In genomic region chr1:9129391-9130041, GRCh38 we compare ENCODE assay signal across 1 cellular context.
TF ChIP-seq lines count a peak whose summit lies in the region.

No MANE protein-coding gene starts in this region.

TF ChIP-seq in HepG2, 621 proteins besides CTCF, POLR2A, EP300 and RAD21 (continued from another document and continues in another):
- no peak for TF ChIP-seq MYPOP (CRISPR knock-in tag; IDR thresholded peaks at IDR 0.05)
- TF ChIP-seq FOXA3 (CRISPR knock-in tag; IDR thresholded peaks at IDR 0.05) = no peak
- no peak for TF ChIP-seq NR2F1 (CRISPR knock-in tag; IDR thresholded peaks at IDR 0.05)
- TF ChIP-seq XRCC5 (optimal IDR thresholded peaks at IDR 0.05; ENCODE audit: low read length) = peak; percentile 30
- TF ChIP-seq MXI1 (IDR thresholded peaks at IDR 0.05; ENCODE audit: borderline replicate concordance, low read depth, low read length) = peak; percentile 44; the same call in 1 of the 3 replicates
- TF ChIP-seq ZNF572 (CRISPR knock-in tag; IDR thresholded peaks at IDR 0.05) = 0 out of 2 replicates have a peak, but pooled peaks have one; percentile 60
- TF ChIP-seq ZNF501 (CRISPR knock-in tag; IDR thresholded peaks at IDR 0.05) = 0 out of 2 replicates have a peak, but pooled peaks have one; percentile 17
- peak; percentile 73 for TF ChIP-seq ZBTB7A (CRISPR knock-in tag; IDR thresholded peaks at IDR 0.05)
- no peak for TF ChIP-seq PPARG (CRISPR knock-in tag; conservative IDR thresholded peaks at IDR 0.05)
- TF ChIP-seq SP1 (IDR thresholded peaks at IDR 0.05) = no peak
- TF ChIP-seq SP1 (CRISPR knock-in tag; IDR thresholded peaks at IDR 0.05) = peak; percentile 76; the same call in 1 of the 2 replicates
- no peak for TF ChIP-seq FOXK1 (CRISPR knock-in tag; IDR thresholded peaks at IDR 0.05; ENCODE audit: borderline replicate concordance, low read depth)
- no peak for TF ChIP-seq AFF4 (CRISPR knock-in tag; IDR thresholded peaks at IDR 0.05)
- TF ChIP-seq DZIP1 (CRISPR knock-in tag; IDR thresholded peaks at IDR 0.05) = no peak
- TF ChIP-seq ZNF124 (CRISPR knock-in tag; IDR thresholded peaks at IDR 0.05) = 0 out of 2 replicates have a peak, but pooled peaks have one; percentile 5
- TF ChIP-seq ZNF75D (CRISPR knock-in tag; IDR thresholded peaks at IDR 0.05; ENCODE audit: borderline replicate concordance) = no peak
- 0 out of 2 replicates have a peak, but pooled peaks have one; percentile 32 for TF ChIP-seq ZBTB20 (CRISPR knock-in tag; IDR thresholded peaks at IDR 0.05; ENCODE audit: borderline replicate concordance, low read depth)
- TF ChIP-seq KLF16 (CRISPR knock-in tag; IDR thresholded peaks at IDR 0.05) = 0 out of 4 replicates have a peak, but pooled peaks of 1 of the 2 experiments have one; percentile 44
- TF ChIP-seq ZMYM3 (CRISPR knock-in tag; IDR thresholded peaks at IDR 0.05) = peak; percentile 48; the same call in 1 of the 2 replicates
- 0 out of 2 replicates have a peak, but pooled peaks have one; percentile 6 for TF ChIP-seq GABPB1 (CRISPR knock-in tag; IDR thresholded peaks at IDR 0.05)
- TF ChIP-seq ZFP91 (CRISPR knock-in tag; IDR thresholded peaks at IDR 0.05; ENCODE audit: borderline replicate concordance) = no peak
- TF ChIP-seq SP140L (CRISPR knock-in tag; IDR thresholded peaks at IDR 0.05; ENCODE audit: borderline replicate concordance) = no peak
- no peak for TF ChIP-seq SNAPC4 (CRISPR knock-in tag; IDR thresholded peaks at IDR 0.05)
- no peak for TF ChIP-seq NR2F2 (IDR thresholded peaks at IDR 0.05; ENCODE audit: borderline replicate concordance, low read depth)
- no peak for TF ChIP-seq THRA (CRISPR knock-in tag; IDR thresholded peaks at IDR 0.05; ENCODE audit: borderline replicate concordance)
- TF ChIP-seq ZNF709 (CRISPR knock-in tag; IDR thresholded peaks at IDR 0.05) = 0 out of 2 replicates have a peak, but pooled peaks have one; percentile 44
- TF ChIP-seq PHF8 (CRISPR knock-in tag; IDR thresholded peaks at IDR 0.05) = peak; percentile 34; the same call in 1 of the 2 replicates
- peak; percentile 45 for TF ChIP-seq RXRA (CRISPR knock-in tag; IDR thresholded peaks at IDR 0.05)
- TF ChIP-seq ZNF33B (CRISPR knock-in tag; IDR thresholded peaks at IDR 0.05) = no peak
- no peak for TF ChIP-seq PBX3 (CRISPR knock-in tag; IDR thresholded peaks at IDR 0.05; ENCODE audit: borderline replicate concordance)
- peak; percentile 45 for TF ChIP-seq HNF1B (CRISPR knock-in tag; IDR thresholded peaks at IDR 0.05)
- TF ChIP-seq MBNL3 (CRISPR knock-in tag; conservative IDR thresholded peaks at IDR 0.05) = no peak
- no peak for TF ChIP-seq NR1H2 (CRISPR knock-in tag; IDR thresholded peaks at IDR 0.05; ENCODE audit: borderline replicate concordance, low read depth)
- no peak for TF ChIP-seq ZNF768 (CRISPR knock-in tag; IDR thresholded peaks at IDR 0.05)
